Comparison of ENCODE assay signal across 8 cellular contexts in the genomic region with DNA sequence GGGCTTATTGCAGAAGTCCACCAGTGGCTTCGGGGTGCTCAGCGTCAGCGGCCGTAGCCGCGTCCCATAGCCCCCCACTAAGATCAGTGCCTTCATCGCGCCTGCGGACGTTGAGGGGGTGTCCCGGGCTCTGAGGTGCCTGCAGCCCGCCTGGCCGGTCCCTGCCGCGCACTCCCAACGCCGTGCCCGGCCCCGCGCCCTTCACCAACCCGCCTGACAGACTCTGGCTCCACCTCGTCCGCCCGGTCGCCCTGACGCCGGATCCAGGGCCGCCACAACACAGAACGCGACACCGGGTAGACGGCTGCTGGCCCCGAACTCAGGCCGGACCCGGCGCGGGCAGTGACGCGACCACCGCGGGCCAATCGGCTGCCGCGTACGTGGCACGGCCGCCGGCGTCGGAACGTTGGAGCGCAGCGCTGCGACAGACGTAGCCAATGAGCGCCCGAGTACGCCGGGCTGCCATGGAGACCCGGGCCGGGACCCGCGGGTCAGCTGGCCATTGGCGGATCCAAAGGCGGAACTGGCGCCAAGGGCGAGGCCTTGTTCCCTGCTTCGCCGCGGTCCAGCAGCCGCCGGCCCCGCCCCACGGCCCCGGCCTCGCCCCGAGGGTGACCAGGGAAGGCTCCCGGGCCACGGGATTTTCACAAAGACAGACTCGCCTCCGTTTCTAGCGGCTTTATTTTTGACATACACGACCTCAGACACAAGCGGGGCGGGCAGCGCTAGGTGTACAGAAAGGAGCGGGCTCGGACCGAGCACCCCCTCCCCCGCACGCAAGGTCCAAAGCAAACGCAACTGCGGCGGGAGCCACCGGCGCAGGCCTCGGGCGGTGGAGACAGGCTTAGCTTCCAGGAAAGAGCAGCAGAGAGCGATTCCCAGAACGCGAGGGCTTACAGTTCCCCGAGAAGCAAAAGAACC. TPM values are rescaled to one million over a fixed set of nuclear protein-coding genes. Genes with fewer than 3 reads are reported as not detected.
DNase-seq lines count a peak whose midpoint lies in the region; ATAC-seq lines count a peak whose summit lies in the region.

Gene GMPPB, minus strand, starts transcription at position 321 of the 921 bp plus-strand sequence. Its CDS starts 225 bp downstream, at position 96.

- peaks cover 53% of the 10 kb centered on the region for H3K36me3 ChIP-seq in HUES48 (ENCODE audit: control insufficient read depth, insufficient read depth, low read length)
- H3K36me3 ChIP-seq in NT2/D1 (ENCODE audit: insufficient read depth, insufficient read length, low read length): peaks cover 78% of the 10 kb centered on the region
- peaks cover 64% of the 10 kb centered on the region in 2 experiments for H3K36me3 ChIP-seq in mesenchymal stem cell (ENCODE audit: control insufficient read depth in 1 of 2, insufficient read depth in 2 of 2, low read depth in 1 of 2, low read length in 2 of 2)

- H3K27ac Mint-ChIP-seq in effector memory CD8-positive, alpha-beta T cell: peak within 1 kb of the TSS; percentile 95 to 99

- in situ Hi-C loops in Caki2 (cut with HindIII; ENCODE audit: low pct_unique_long_range_greater_than_20kb, low sequenced_read_pairs): no loop called here

- H3K4me2 ChIP-seq in mesenchymal stem cell (ENCODE audit: low read length, poor library complexity, severe bottlenecking): peak within 1 kb of the TSS; percentile 84

- no peaks in the 10 kb centered on the region for H3K27me3 Mint-ChIP-seq in effector memory CD8-positive, alpha-beta T cell

- no peaks in the 10 kb centered on the region for H3K9me3 Mint-ChIP-seq in effector memory CD8-positive, alpha-beta T cell

- H3K27ac ChIP-seq in HUES48 (ENCODE audit: low read depth, low read length) (peak within 1 kb of the TSS; percentile 90), mesenchymal stem cell (ENCODE audit: low read length, poor library complexity, severe bottlenecking) (peak within 1 kb of the TSS; percentile 64)

- 2% methylated on average over 90 of the region's 102 CpGs for WGBS in mesenchymal stem cell

- H3K4ac ChIP-seq in mesenchymal stem cell (ENCODE audit: low read depth in 1 of 2, low read length in 2 of 2): peak within 1 kb of the TSS; percentile 85 to 92

- H3K9ac ChIP-seq in HUES48 (ENCODE audit: low read depth, low read length): peak within 1 kb of the TSS; percentile 92
- H3K9ac ChIP-seq in NT2/D1 (ENCODE audit: insufficient read length, low read depth): peak within 1 kb of the TSS; percentile 99
- peak within 1 kb of the TSS; percentile 98 for H3K9ac ChIP-seq in mesenchymal stem cell (ENCODE audit: low read length)

- H2BK120ac ChIP-seq in mesenchymal stem cell (ENCODE audit: low read depth, low read length): peak within 1 kb of the TSS; percentile 59

- peaks cover 38% of the 10 kb centered on the region for H3K79me1 ChIP-seq in mesenchymal stem cell (replicated peaks; ENCODE audit: low read length, poor library complexity, severe bottlenecking)

- H3K4me1 Mint-ChIP-seq in effector memory CD8-positive, alpha-beta T cell (ENCODE audit: low read depth in 2 of 2): peaks cover 27 to 33% of the 10 kb centered on the region in 2 donors

- H2BK5ac ChIP-seq in mesenchymal stem cell (ENCODE audit: low read depth, low read length, poor library complexity, severe bottlenecking): no peak within 1 kb of the TSS

- peaks cover 51% of the 10 kb centered on the region for H3K36me3 Mint-ChIP-seq in effector memory CD8-positive, alpha-beta T cell (ENCODE audit: insufficient read depth)

- H3K9me3 ChIP-seq in HUES48 (ENCODE audit: control insufficient read depth, insufficient read depth, low read length) (no peaks in the 10 kb centered on the region), NT2/D1 (ENCODE audit: insufficient read depth, low read length) (no peaks in the 10 kb centered on the region), mesenchymal stem cell (ENCODE audit: control insufficient read depth, low read length) (no peaks in the 10 kb centered on the region)

- H3K18ac ChIP-seq in mesenchymal stem cell (ENCODE audit: low read depth in 1 of 2, low read length in 2 of 2): peak within 1 kb of the TSS; percentile 76 to 88

- H3K27me3 ChIP-seq in HUES48 (ENCODE audit: control insufficient read depth, insufficient read depth, low read length) (no peaks in the 10 kb centered on the region), NT2/D1 (ENCODE audit: insufficient read depth, insufficient read length) (no peaks in the 10 kb centered on the region), mesenchymal stem cell (ENCODE audit: control insufficient read depth in 1 of 2, insufficient read depth in 1 of 2, low read length in 2 of 2) (no peaks in the 10 kb centered on the region)

- H3K4me3 ChIP-seq in HUES48 (ENCODE audit: low read depth, low read length) (peak within 1 kb of the TSS; percentile 96), NT2/D1 (ENCODE audit: insufficient read length, low read depth) (peak within 1 kb of the TSS; percentile 99), mesenchymal stem cell (ENCODE audit: insufficient read depth in 1 of 2, low read depth in 1 of 2, low read length in 2 of 2) (peak within 1 kb of the TSS; percentile 84 to 92)

- peak; percentile 76 for ATAC-seq in GM21390 (IDR thresholded peaks at IDR 0.05; ENCODE audit: unreplicated experiment)
- ATAC-seq in effector memory CD8-positive, alpha-beta T cell (replicated peaks): peak; percentile 75

- peak within 1 kb of the TSS; percentile 45 for H2AK5ac ChIP-seq in mesenchymal stem cell (ENCODE audit: low read length, severe bottlenecking)

- peak within 1 kb of the TSS; percentile 89 to 96 for H3K4me3 Mint-ChIP-seq in effector memory CD8-positive, alpha-beta T cell

- H4K91ac ChIP-seq in mesenchymal stem cell (ENCODE audit: low read length): peak within 1 kb of the TSS; percentile 88

- DNase-seq in Caki2 (ENCODE audit: low read depth): peak; percentile 89
- peak; percentile 96 for DNase-seq in NT2/D1 (ENCODE audit: low read depth, low spot score)
- peak; percentile 83 to 91 (median 88) for DNase-seq in activated CD8-positive, alpha-beta memory T cell treated with anti-CD3 and anti-CD28 coated beads for 48 hours (ENCODE audit: low read depth in 2 of 3, low spot score in 2 of 3)
- peak; percentile 86 to 91 (median 87) for DNase-seq in effector memory CD8-positive, alpha-beta T cell
- DNase-seq in mesenchymal stem cell: peak; percentile 98
- DNase-seq in stimulated activated CD8-positive, alpha-beta memory T cell treated with anti-CD3 and anti-CD28 coated beads, Interleukin-12 subunit alpha, Interleukin-12 subunit beta, amount 100 ng/mL, for 24 hours (ENCODE audit: extremely low read depth): peak; percentile 85

- H3K4me1 ChIP-seq in HUES48 (ENCODE audit: control insufficient read depth, insufficient read depth, low read length): peaks cover 4% of the 10 kb centered on the region; the same call in 1 of the 2 replicates
- H3K4me1 ChIP-seq in NT2/D1 (ENCODE audit: insufficient read depth, insufficient read length): peaks cover 17% of the 10 kb centered on the region
- H3K4me1 ChIP-seq in mesenchymal stem cell (ENCODE audit: control insufficient read depth, insufficient read depth, low read depth, low read length): peaks cover 30% of the 10 kb centered on the region

- peak within 1 kb of the TSS in 1 of 2 experiments; percentile 88 for H3K14ac ChIP-seq in mesenchymal stem cell (ENCODE audit: low read length in 2 of 2)

- H2BK12ac ChIP-seq in mesenchymal stem cell (ENCODE audit: low read length in 2 of 2): peak within 1 kb of the TSS in 1 of 2 experiments; percentile 38

- H2BK15ac ChIP-seq in mesenchymal stem cell (ENCODE audit: low read depth, poor library complexity, severe bottlenecking): no peak within 1 kb of the TSS

- peak within 1 kb of the TSS in 1 of 2 experiments; percentile 29 for H3K23ac ChIP-seq in mesenchymal stem cell (ENCODE audit: low read length in 2 of 2)

- peak within 1 kb of the TSS; percentile 94 for H4K8ac ChIP-seq in mesenchymal stem cell (ENCODE audit: low read length)

- peak within 1 kb of the TSS; percentile 48 for H2AFZ ChIP-seq in mesenchymal stem cell (ENCODE audit: low read depth, low read length)

RNA-seq across cellular contexts. Expression of gene GMPPB, which starts in this region (rescaled TPM):
- total RNA-seq in Caki2 (2014; rRNA removed; shearing (Covaris generic); ENCODE audit: low replicate concordance): 32.1 and 35.9 TPM in 2 replicates
- polyA plus RNA-seq in mesenchymal stem cell (2013, experiment 1 of 2): 16.4 TPM
- polyA plus RNA-seq in mesenchymal stem cell (2013, experiment 2 of 2): 16.4 TPM

Comparison
In these comparisons a context has a peak if more than half of its experiments do, and no peak if none do; other contexts are left out.
1. Peak in every context shown above with its lines: DNase-seq, ATAC-seq, H3K4me3 ChIP-seq and H3K27ac ChIP-seq.